8 cellular contexts compared by ENCODE assay signal in the genomic region with DNA sequence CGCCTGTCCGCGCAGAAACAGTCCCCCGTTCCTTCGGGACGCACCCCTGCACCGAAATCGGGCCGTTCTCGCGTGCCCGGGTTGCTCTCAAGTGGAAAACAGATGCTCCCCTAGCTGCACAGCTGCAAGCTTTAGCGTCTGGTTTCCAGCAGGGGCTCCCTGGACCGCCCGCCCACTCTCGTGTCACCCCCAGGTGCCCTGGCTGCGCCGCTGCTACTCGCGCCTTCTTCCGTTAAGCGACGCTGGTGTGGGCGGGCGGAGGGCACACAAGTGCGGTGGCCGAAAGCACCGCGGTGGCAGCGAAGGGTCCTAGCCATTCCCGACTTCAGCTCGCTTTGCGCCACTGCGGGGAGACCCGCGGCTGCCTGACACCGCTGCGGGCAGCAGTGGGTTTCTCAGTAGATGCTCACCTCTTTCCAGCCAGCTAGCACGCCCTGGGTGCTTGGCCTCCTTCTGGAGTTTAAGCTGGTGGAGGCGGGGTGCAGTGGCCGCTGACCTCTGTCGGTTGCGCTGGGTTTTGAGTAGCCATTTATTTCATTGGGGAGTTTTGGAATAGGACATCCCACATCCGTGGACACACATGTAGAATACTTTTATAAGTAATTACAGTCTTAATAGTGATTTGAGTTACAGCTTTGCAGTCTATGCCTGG. TPM values are rescaled to one million over a fixed set of nuclear protein-coding genes. Genes with fewer than 3 reads are reported as not detected.
A peak's percentile ranks its signal among the peaks of the same experiment; 100 is the strongest.
DNase-seq lines count a peak whose midpoint lies in the region; ATAC-seq and TF ChIP-seq lines count a peak whose summit lies in the region.

No MANE protein-coding gene starts in this region.

- no peak for TF ChIP-seq CTCF in WI38 (IDR thresholded peaks at IDR 0.05; ENCODE audit: low read depth, low read length)
- TF ChIP-seq CTCF in cardiac fibroblast (IDR thresholded peaks at IDR 0.05; ENCODE audit: low read depth, low read length), result peak; percentile 31

- intact Hi-C loops in left colon (cut with DNase I, micrococcal nuclease), result no loop called here

- peak; percentile 22 for TF ChIP-seq POLR2A in GM15510 (IDR thresholded peaks at IDR 0.05; ENCODE audit: borderline replicate concordance, extremely low read depth, insufficient read length)

- ATAC-seq in HG02610 (IDR thresholded peaks at IDR 0.05; ENCODE audit: unreplicated experiment) (peak; percentile 52), left colon (peak; percentile 51)

- DNase-seq in NCI-H1092 (lab: John Stamatoyannopoulos, UW) (peak; percentile 70), cardiac fibroblast (ENCODE audit: low read depth in 2 of 2) (peak; percentile 41 to 51), left colon (peak; percentile 61 to 77), T1000 (lab: John Stamatoyannopoulos, UW) (no peak)
- DNase-seq in stimulated activated CD4-positive, alpha-beta T cell treated with anti-CD3 and anti-CD28 coated beads, Interleukin-2, amount 100 ng/mL, for 48 hours, result peak; percentile 54

- peak overlapping the region; percentile 89 for H3K4me3 ChIP-seq in WI38 (ENCODE audit: low read depth, low read length)
- H3K4me3 ChIP-seq in cardiac fibroblast (replicated peaks in 1 of 2; ENCODE audit: low read depth in 2 of 2, low read length in 2 of 2), result peak overlapping the region; percentile 90

RNA-seq across cellular contexts. Expression of a gene that starts 0.8 kb away (rescaled TPM):
- total RNA-seq in left colon, result 10 to 100 TPM; 13.0 to 13.9 TPM
